In the genomic region with DNA sequence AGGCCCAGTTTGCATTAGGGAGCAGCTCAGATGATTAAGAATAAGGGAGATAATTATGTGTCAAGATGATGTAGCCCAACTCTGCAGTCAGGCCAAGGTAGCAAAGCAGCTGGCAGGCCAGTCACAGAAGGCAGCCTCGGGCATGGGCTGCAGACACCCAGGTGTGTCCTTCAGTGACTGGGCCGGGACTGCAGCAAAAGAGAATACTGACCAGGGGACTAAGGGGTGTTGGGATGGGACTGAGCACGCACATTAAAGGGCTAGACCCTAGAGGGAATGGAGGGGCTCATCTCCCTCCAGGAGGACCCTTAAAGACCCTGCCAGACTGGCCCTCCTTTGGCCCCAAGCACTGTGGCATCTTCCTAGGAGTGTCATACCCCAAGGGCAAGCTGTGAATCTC, we compare ENCODE assay signal across 32 cellular contexts. TPM values are rescaled to one million over a fixed set of nuclear protein-coding genes. Genes with fewer than 3 reads are reported as not detected.
"Had no signal": no experiment of that assay in that cellular context is flagged by ENCODE, and none has a peak within 500 bp of the region (broad histone marks: within the 10 kb centered on the region; RNA-seq: fewer than 3 reads in every experiment).

No MANE protein-coding gene starts in this region.

- DNase-seq: activated CD4-positive, alpha-beta memory T cell treated with anti-CD3 and anti-CD28 coated beads, Interleukin-2, amount 10 ng/mL, durations not matched to agents 7 days and 5 days; activated CD4-positive, alpha-beta T cell treated with anti-CD3 and anti-CD28 coated beads for 1 hour; activated CD4-positive, alpha-beta T cell treated with anti-CD3 and anti-CD28 coated beads for 36 hours; activated CD4-positive, alpha-beta T cell treated with anti-CD3 and anti-CD28 coated beads for 48 hours; activated CD4-positive, alpha-beta T cell treated with anti-CD3 and anti-CD28 coated beads, Interleukin-2, amount 10 ng/mL, durations not matched to agents 7 days and 5 days; activated CD4-positive, alpha-beta T cell treated with anti-CD3 and anti-CD28 coated beads, Interleukin-2, amount 50 U/mL, for 48 hours; activated CD4-positive, CD25-positive, alpha-beta regulatory T cell; activated CD8-positive, alpha-beta memory T cell treated with anti-CD3 and anti-CD28 coated beads for 24 hours; activated CD8-positive, alpha-beta memory T cell treated with anti-CD3 and anti-CD28 coated beads, Interleukin-2, amount 10 ng/mL, durations not matched to agents 7 days and 5 days; activated CD8-positive, alpha-beta memory T cell treated with anti-CD3 and anti-CD28 coated beads, Interleukin-2, amount 50 U/mL, for 48 hours; activated CD8-positive, alpha-beta T cell treated with anti-CD3 and anti-CD28 coated beads, Interleukin-2, amount 10 ng/mL, durations not matched to agents 7 days and 5 days; activated gamma-delta T cell; activated naive CD4-positive, alpha-beta T cell treated with anti-CD3 and anti-CD28 coated beads, Interleukin-2, amount 10 ng/mL, durations not matched to agents 7 days and 5 days; activated naive CD4-positive, alpha-beta T cell treated with Interleukin-2 at 50 U/mL for 16 hours; activated naive CD8-positive, alpha-beta T cell treated with anti-CD3 and anti-CD28 coated beads, Interleukin-2, amount 10 ng/mL, durations not matched to agents 7 days and 5 days; activated naive CD8-positive, alpha-beta T cell treated with anti-CD3 and anti-CD28 coated beads, Interleukin-2, amount 50 U/mL, for 24 hours; activated T-cell treated with anti-CD3 and anti-CD28 coated beads, Interleukin-2, amount 50 U/mL, for 24 hours; activated T-cell treated with anti-CD3 and anti-CD28 coated beads, Interleukin-2, amount 50 U/mL, for 48 hours; amygdala; anterior cingulate cortex; caudate nucleus; cerebellar nuclear complex; SW 1271; T-helper 1 cell; T-helper 2 cell; T-helper 9 cell; WERI-Rb-1 had no signal

- ATAC-seq: activated CD4-positive, alpha-beta T cell treated with anti-CD3 and anti-CD28 coated beads for 36 hours; activated CD4-positive, CD25-positive, alpha-beta regulatory T cell treated with anti-CD3 and anti-CD28 coated beads, Interleukin-2, amount 50 U/mL, for 24 hours; activated CD8-positive, alpha-beta memory T cell treated with anti-CD3 and anti-CD28 coated beads, Interleukin-2, amount 10 ng/mL, durations not matched to agents 7 days and 5 days; activated CD8-positive, alpha-beta T cell treated with anti-CD3 and anti-CD28 coated beads, Interleukin-2, amount 10 ng/mL, durations not matched to agents 7 days and 5 days; activated naive CD8-positive, alpha-beta T cell treated with anti-CD3 and anti-CD28 coated beads, Interleukin-2, amount 50 U/mL, for 24 hours; WTC11 had no signal

RNA-seq across cellular contexts. Expression of a gene that starts 38.7 kb away (rescaled TPM):
- total RNA-seq: activated CD4-positive, alpha-beta memory T cell treated with anti-CD3 and anti-CD28 coated beads, Interleukin-2, amount 10 ng/mL, durations not matched to agents 7 days and 5 days; activated CD4-positive, alpha-beta T cell treated with anti-CD3 and anti-CD28 coated beads, Interleukin-2, amount 10 ng/mL, durations not matched to agents 7 days and 5 days; activated CD8-positive, alpha-beta memory T cell treated with anti-CD3 and anti-CD28 coated beads, Interleukin-2, amount 10 ng/mL, durations not matched to agents 7 days and 5 days; activated CD8-positive, alpha-beta T cell treated with anti-CD3 and anti-CD28 coated beads, Interleukin-2, amount 10 ng/mL, durations not matched to agents 7 days and 5 days; activated naive CD8-positive, alpha-beta T cell treated with anti-CD3 and anti-CD28 coated beads, Interleukin-2, amount 10 ng/mL, durations not matched to agents 7 days and 5 days; ascending aorta; bronchial epithelial cell; cardiac muscle cell had no signal
